Comparison of ENCODE assay signal across 8 cellular contexts in genomic region chr10:11178606-11179221, GRCh38.
DNase-seq lines count a peak whose midpoint lies in the region; ATAC-seq, FAIRE-seq and TF ChIP-seq lines count a peak whose summit lies in the region.

No MANE protein-coding gene starts in this region.

- peak; percentile 87 for TF ChIP-seq POLR2A in GM12891 (IDR thresholded peaks at IDR 0.05; ENCODE audit: low read depth, low read length)

- DNase-seq in GM12891 (ENCODE audit: insufficient read length, low spot score) (no peak), NCI-H524 treated with DMSO at 0.1 percent for 48 hours (lab: John Stamatoyannopoulos, UW) (peak; percentile 37), cardiac muscle cell (ENCODE audit: low read depth in 1 of 2, low spot score in 1 of 2) (peak; percentile 70 to 93), COR-L47 (lab: John Stamatoyannopoulos, UW) (no peak), KG1 (lab: John Stamatoyannopoulos, UW) (no peak)
- DNase-seq in activated T-cell treated with anti-CD3 and anti-CD28 coated beads, Interleukin-2, amount 50 U/mL, for 1 hour, result peak; percentile 78
- peak; percentile 44 to 63 (median 62) for DNase-seq in stimulated activated CD4-positive, alpha-beta T cell treated with anti-CD3 and anti-CD28 coated beads, TNF-alpha, amount 100 ng/mL, for 1 hour (ENCODE audit: low read depth in 3 of 3, low spot score in 1 of 3)

- no peak overlapping the region for H3K4me3 ChIP-seq in cardiac muscle cell

- no peak for TF ChIP-seq CTCF in cardiac muscle cell (IDR thresholded peaks at IDR 0.05; ENCODE audit: low read depth, low read length)

- no peaks in the 10 kb centered on the region for H3K36me3 ChIP-seq in cardiac muscle cell

- H3K9me3 ChIP-seq in cardiac muscle cell (ENCODE audit: low read depth), result no peaks in the 10 kb centered on the region

- no peaks in the 10 kb centered on the region for H3K27me3 ChIP-seq in cardiac muscle cell

- peak; percentile 75 for ATAC-seq in HG02588 (IDR thresholded peaks at IDR 0.05; ENCODE audit: unreplicated experiment)

- H3K4me1 ChIP-seq in cardiac muscle cell (ENCODE audit: low read depth), result peaks cover 56% of the 10 kb centered on the region

- H3K27ac ChIP-seq in cardiac muscle cell, result peak overlapping the region; percentile 84

- peak; percentile 99 for FAIRE-seq in GM12891 (lab: Jason Lieb, UNC)

TF ChIP-seq in GM12891, 5 proteins besides CTCF, POLR2A, EP300 and RAD21:
- TF ChIP-seq POU2F2 (IDR thresholded peaks at IDR 0.05; ENCODE audit: low read depth, low read length) (peak; percentile 56; the same call in 1 of the 2 replicates), TAF1 (IDR thresholded peaks at IDR 0.05; ENCODE audit: low read depth, low read length) (peak; percentile 85), SPI1 (IDR thresholded peaks at IDR 0.05; ENCODE audit: low read depth, low read length) (peak; percentile 75), PAX5 (IDR thresholded peaks at IDR 0.05; ENCODE audit: insufficient read depth, low read length, severe bottlenecking) (peak; percentile 58), POLR2AphosphoS5 (IDR thresholded peaks at IDR 0.05; ENCODE audit: low read depth, low read length) (peak; percentile 53; the same call in 1 of the 2 replicates)
TF ChIP-seq in GM12891: peak in this region for 5.

Comparison
In these comparisons a context has a peak if more than half of its experiments do, and no peak if none do; other contexts are left out.
1. DNase-seq: peak in NCI-H524 treated with DMSO at 0.1 percent for 48 hours (single experiment), activated T-cell treated with anti-CD3 and anti-CD28 coated beads, Interleukin-2, amount 50 U/mL, for 1 hour (single experiment), cardiac muscle cell (2 of 2) and stimulated activated CD4-positive, alpha-beta T cell treated with anti-CD3 and anti-CD28 coated beads, TNF-alpha, amount 100 ng/mL, for 1 hour (3 of 3); none in GM12891 (single experiment), COR-L47 (single experiment) and KG1 (single experiment).